29 cellular contexts compared by ENCODE assay signal in the genomic region with DNA sequence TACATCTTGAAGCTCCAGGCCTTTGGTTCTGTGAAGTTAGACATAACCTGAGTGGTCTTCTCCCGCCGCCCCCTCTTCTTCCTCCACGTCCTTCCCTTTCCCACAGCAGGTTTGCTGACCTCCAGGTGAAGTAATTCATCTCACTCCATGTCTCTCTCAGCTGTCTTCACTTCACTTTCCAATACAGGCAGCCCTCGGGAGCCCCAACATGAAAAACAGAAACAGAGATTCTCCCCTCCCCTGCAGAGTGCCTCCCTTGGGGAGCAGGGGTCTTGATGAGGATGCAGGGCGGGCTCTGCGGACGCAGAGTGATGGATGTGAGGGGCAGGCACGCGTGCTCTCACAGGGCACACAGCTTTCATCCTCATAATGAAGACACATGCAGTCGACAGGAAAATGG.
"Had no signal": no experiment of that assay in that cellular context is flagged by ENCODE, and none has a peak within 500 bp of the region (broad histone marks: within the 10 kb centered on the region; RNA-seq: fewer than 3 reads in every experiment).

No MANE protein-coding gene starts in this region.

- H3K79me2 ChIP-seq: parathyroid adenoma had no signal

- H3K4me3 ChIP-seq: neural progenitor cell, ovary, psoas muscle, right lobe of liver, sigmoid colon, suprapubic skin, thoracic aorta, thyroid gland, tibial nerve, upper lobe of right lung, uterus had no signal

- H3K36me3 ChIP-seq: neural progenitor cell, ovary, right lobe of liver, sigmoid colon, suprapubic skin, thoracic aorta, thyroid gland, tibial nerve, upper lobe of right lung, uterus had no signal

- H3K9me3 ChIP-seq: ovary, psoas muscle, right lobe of liver, sigmoid colon, suprapubic skin, thoracic aorta, thyroid gland, tibial nerve, upper lobe of right lung, uterus had no signal

- ATAC-seq: naive thymus-derived CD8-positive, alpha-beta T cell; natural killer cell treated with Interleukin-12 subunit alpha and Interleukin-12 subunit beta and Interleukin-15 and Interleukin-18, amount 100 ng/mL, for 72 hours; psoas muscle; right cardiac atrium; right lobe of liver; stimulated activated memory B cell treated with anti-CD40 and anti-IgM and Interleukin-4, amounts not matched to agents 10 μg/mL and 1 μg/mL and 100 μg/mL, for 72 hours; stimulated activated naive CD8-positive, alpha-beta T cell treated with anti-CD3 and anti-CD28 coated beads, Interleukin-15, amount 100 ng/mL, for 72 hours; stimulated activated naive CD8-positive, alpha-beta T cell treated with anti-CD3 and anti-CD28 coated beads, Interleukin-15, Interleukin-2, amounts not matched to agents 100 U/mL and 50 U/mL, for 24 hours; upper lobe of right lung had no signal

- DNase-seq: naive B cell; naive thymus-derived CD8-positive, alpha-beta T cell; nephron progenitor cell; occipital lobe; ovary; posterior cingulate gyrus; psoas muscle; right cardiac atrium; right lobe of liver; sigmoid colon; small intestine; stimulated activated CD4-positive, alpha-beta T cell treated with anti-CD3 and anti-CD28 coated beads, Interleukin-1b, Interleukin-23, amount 100 ng/mL, for 48 hours; stimulated activated CD4-positive, alpha-beta T cell treated with anti-CD3 and anti-CD28 coated beads, Interleukin-4, amount 100 ng/mL, for 1 hour; stimulated activated CD4-positive, alpha-beta T cell treated with anti-CD3 and anti-CD28 coated beads, Interleukin-4, amount 100 ng/mL, for 4 hours; stimulated activated CD8-positive, alpha-beta memory T cell treated with anti-CD3 and anti-CD28 coated beads, Interleukin-4, amount 100 ng/mL, for 48 hours; stimulated activated naive CD4-positive, alpha-beta T cell; stimulated activated naive CD8-positive, alpha-beta T cell treated with anti-CD3 and anti-CD28 coated beads, Interleukin-15, amount 100 ng/mL, for 72 hours; stimulated activated naive CD8-positive, alpha-beta T cell treated with anti-CD3 and anti-CD28 coated beads, Interleukin-15, Interleukin-2, amounts not matched to agents 100 U/mL and 50 U/mL, for 24 hours; substantia nigra; thyroid gland; upper lobe of right lung; uterus had no signal

- H3K27ac ChIP-seq: neural progenitor cell, ovary, parathyroid adenoma, psoas muscle, right lobe of liver, sigmoid colon, suprapubic skin, thoracic aorta, thyroid gland, tibial nerve, upper lobe of right lung, uterus had no signal

- H2AFZ ChIP-seq: neural progenitor cell, parathyroid adenoma had no signal

- H3K4me2 ChIP-seq: neural progenitor cell had no signal

- H3K9ac ChIP-seq: neural progenitor cell, parathyroid adenoma had no signal

- H3K27me3 ChIP-seq: neural progenitor cell, ovary, right lobe of liver, sigmoid colon, suprapubic skin, thyroid gland, tibial nerve, upper lobe of right lung, uterus had no signal

- H3K4me1 ChIP-seq: neural progenitor cell, parathyroid adenoma, psoas muscle, suprapubic skin, thyroid gland, tibial nerve, upper lobe of right lung, uterus had no signal
